ENCODE assay signal across 23 cellular contexts in the genomic region with DNA sequence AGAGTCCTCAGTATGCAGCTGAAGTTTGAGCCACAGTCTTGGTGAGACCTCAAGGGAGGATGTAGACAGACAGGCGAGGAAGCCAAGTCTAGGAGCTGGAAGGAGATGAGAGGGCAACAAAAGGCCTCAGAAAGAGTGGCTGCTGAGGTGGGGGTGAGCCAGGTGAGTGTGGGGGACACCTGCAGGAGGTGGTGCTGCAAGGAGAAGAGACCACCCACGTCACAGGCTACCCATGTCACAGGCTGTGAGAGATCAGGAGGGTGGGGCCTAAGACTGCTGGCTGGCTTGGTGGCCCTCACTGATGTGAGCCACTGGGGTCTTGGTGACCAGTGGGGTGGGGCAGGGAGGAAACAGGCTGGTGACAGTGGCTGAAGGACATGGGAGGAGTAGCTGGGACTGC.
DNase-seq lines count a peak whose midpoint lies in the region; ATAC-seq and TF ChIP-seq lines count a peak whose summit lies in the region.
"Had no signal": no experiment of that assay in that cellular context is flagged by ENCODE, and none has a peak within 500 bp of the region (broad histone marks: within the 10 kb centered on the region; RNA-seq: fewer than 3 reads in every experiment).

No MANE protein-coding gene starts in this region.

- no peak overlapping the region for H3K9ac ChIP-seq in endodermal cell (ENCODE audit: extremely low read depth, low read length, poor library complexity, severe bottlenecking)

- H3K4me3 ChIP-seq in endodermal cell (ENCODE audit: low read length) (no peak overlapping the region), osteoblast (ENCODE audit: insufficient read depth, low read length) (no peak overlapping the region), HAP-1 (no peak overlapping the region)

- H3K9me3 ChIP-seq in endodermal cell (ENCODE audit: control insufficient read depth, low read length): peaks cover 23% of the 10 kb centered on the region
- H3K9me3 ChIP-seq in osteoblast (ENCODE audit: low read depth, low read length): peaks cover 3% of the 10 kb centered on the region
- peaks cover 3% of the 10 kb centered on the region for H3K9me3 ChIP-seq in HAP-1

- no peak for ATAC-seq in HG03442 (IDR thresholded peaks at IDR 0.05; ENCODE audit: unreplicated experiment)
- ATAC-seq: PC-3 had no signal

- no peaks in the 10 kb centered on the region for H3K27me3 ChIP-seq in endodermal cell (ENCODE audit: control insufficient read depth, insufficient read depth, low read length, poor library complexity, severe bottlenecking)
- no peaks in the 10 kb centered on the region for H3K27me3 ChIP-seq in osteoblast (ENCODE audit: insufficient read depth, low read length)
- no peaks in the 10 kb centered on the region for H3K27me3 ChIP-seq in HAP-1 (ENCODE audit: low read depth)

- no peaks in the 10 kb centered on the region for H4K20me1 ChIP-seq in osteoblast (ENCODE audit: insufficient read depth, low read length)

- no peak overlapping the region for H3K27ac Mint-ChIP-seq in endodermal cell
- H3K27ac Mint-ChIP-seq: CD4-positive, CD25-positive, alpha-beta regulatory T cell had no signal

- H3K4me1 ChIP-seq in endodermal cell (ENCODE audit: control insufficient read depth, insufficient read depth, low read length): no peaks in the 10 kb centered on the region
- no peaks in the 10 kb centered on the region for H3K4me1 ChIP-seq in osteoblast (ENCODE audit: insufficient read depth, low read length)
- no peaks in the 10 kb centered on the region for H3K4me1 ChIP-seq in HAP-1

- no peak overlapping the region for H3K4me2 ChIP-seq in osteoblast (ENCODE audit: insufficient read depth, low read length)

- H3K9me3 Mint-ChIP-seq in endodermal cell: no peaks in the 10 kb centered on the region

- no peaks in the 10 kb centered on the region for H3K79me2 ChIP-seq in osteoblast (ENCODE audit: insufficient read depth, low read length)

- H2AFZ ChIP-seq in osteoblast (ENCODE audit: low read length): no peak overlapping the region

- in situ Hi-C loops in HAP-1 (cut with MboI; ENCODE audit: low sequenced_read_pairs): no loop called here

- no peak overlapping the region for H3K27ac ChIP-seq in endodermal cell (ENCODE audit: low read depth, low read length)
- no peak overlapping the region for H3K27ac ChIP-seq in osteoblast (ENCODE audit: low read depth, low read length)

- 77 to 78% methylated on average over 2 of the region's 2 CpGs for WGBS in endodermal cell (ENCODE audit: insufficient coverage in 1 of 2, insufficient read length in 1 of 2), 2 experiments

- peak; percentile 54 for DNase-seq in activated effector memory CD4-positive, alpha-beta T cell treated with anti-CD3 and anti-CD28 coated beads, Interleukin-2, amount 50 U/mL, for 16 hours
- DNase-seq in activated effector memory CD4-positive, alpha-beta T cell treated with Interleukin-2 at 50 U/mL for 16 hours: no peak
- DNase-seq in endodermal cell (peak; percentile 13), osteoblast (ENCODE audit: insufficient read length, low spot score, missing footprints) (peak; percentile 71), HAP-1 (ENCODE audit: low spot score in 2 of 2) (no peak), COLO829 (ENCODE audit: low spot score) (no peak)
- DNase-seq: 8988T; ACHN; CD4-positive, CD25-positive, alpha-beta regulatory T cell; COR-L47; KBM-7; MV-4-11; NCI-H1105; NCI-H146; NCI-H1930; NCI-H2107; NCI-H446; NCI-H526; NCI-H82; NK-92 treated with Interleukin-12 subunit alpha and Interleukin-12 subunit beta, amount 100 ng/mL, for 24 hours; PC-3; SHP77 had no signal

- no peaks in the 10 kb centered on the region for H3K4me1 Mint-ChIP-seq in endodermal cell

- H3K27me3 Mint-ChIP-seq in endodermal cell (ENCODE audit: insufficient read depth): peaks cover 13% of the 10 kb centered on the region
- H3K27me3 Mint-ChIP-seq: CD4-positive, CD25-positive, alpha-beta regulatory T cell had no signal

- H3K4me3 Mint-ChIP-seq in endodermal cell: no peak overlapping the region

- H3K36me3 Mint-ChIP-seq in endodermal cell (ENCODE audit: low read depth): no peaks in the 10 kb centered on the region
- H3K36me3 Mint-ChIP-seq: CD4-positive, CD25-positive, alpha-beta regulatory T cell had no signal

- no peak for TF ChIP-seq CTCF in endodermal cell (conservative IDR thresholded peaks at IDR 0.05)
- no peak for TF ChIP-seq CTCF in osteoblast (IDR thresholded peaks at IDR 0.05; ENCODE audit: extremely low read depth, low read depth, low read length)

- H3K36me3 ChIP-seq in endodermal cell (ENCODE audit: control insufficient read depth, insufficient read depth, low read length): no peaks in the 10 kb centered on the region
- H3K36me3 ChIP-seq in osteoblast (ENCODE audit: insufficient read depth, low read length): no peaks in the 10 kb centered on the region
- no peaks in the 10 kb centered on the region for H3K36me3 ChIP-seq in HAP-1 (replicated peaks)

Comparison
In these comparisons a context has a peak if more than half of its experiments do, and no peak if none do; other contexts are left out.
1. DNase-seq: peak in activated effector memory CD4-positive, alpha-beta T cell treated with anti-CD3 and anti-CD28 coated beads, Interleukin-2, amount 50 U/mL, for 16 hours (single experiment), endodermal cell (single experiment) and osteoblast (single experiment); none in activated effector memory CD4-positive, alpha-beta T cell treated with Interleukin-2 at 50 U/mL for 16 hours (single experiment), HAP-1 (0 of 2) and COLO829 (single experiment).